In the genomic region with DNA sequence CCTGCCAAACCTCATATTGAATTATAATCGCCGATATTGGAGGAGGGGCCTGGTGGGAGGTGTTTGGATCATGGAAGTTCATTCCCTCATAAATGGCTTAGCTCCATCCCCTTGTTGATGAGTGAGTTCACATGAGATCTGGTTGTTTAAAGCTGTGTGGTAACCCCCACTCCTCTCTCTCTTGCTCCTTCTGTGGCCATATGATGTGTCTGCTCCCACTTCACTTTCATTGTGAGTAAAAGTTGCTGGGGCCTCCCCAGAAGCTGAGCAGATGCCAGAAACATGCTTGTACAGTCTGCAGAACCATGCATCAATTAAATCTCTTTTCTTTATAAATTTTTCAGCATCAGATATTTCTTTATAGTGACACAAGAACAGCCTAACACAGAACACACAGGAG, we compare ENCODE assay signal across 18 cellular contexts.
A peak's percentile ranks its signal among the peaks of the same experiment; 100 is the strongest.
DNase-seq lines count a peak whose midpoint lies in the region; ATAC-seq and TF ChIP-seq lines count a peak whose summit lies in the region.
"Had no signal": no experiment of that assay in that cellular context is flagged by ENCODE, and none has a peak within 500 bp of the region (broad histone marks: within the 10 kb centered on the region; RNA-seq: fewer than 3 reads in every experiment).

No MANE protein-coding gene starts in this region.

- no peak for DNase-seq in PC-9
- DNase-seq in NCI-H146 treated with DMSO at 0.1 percent for 48 hours (lab: John Stamatoyannopoulos, UW; ENCODE audit: unreplicated experiment), result no peak
- DNase-seq in occipital lobe (lab: John Stamatoyannopoulos, UW), result no peak
- no peak for DNase-seq in brain microvascular endothelial cell
- no peak for DNase-seq in stimulated activated CD4-positive, alpha-beta T cell treated with anti-CD3 and anti-CD28 coated beads, Interleukin-2, amount 100 ng/mL, for 24 hours
- DNase-seq: CD4-positive, alpha-beta memory T cell; effector memory CD8-positive, alpha-beta T cell; glutamatergic neuron; HFFc6; immature natural killer cell; NCI-H187 treated with DMSO at 0.1 percent for 48 hours; pancreas; SJCRH30; stimulated activated CD4-positive, alpha-beta T cell treated with anti-CD3 and anti-CD28 coated beads, Interleukin-4, amount 100 ng/mL, for 1 hour had no signal

- H4K20me1 ChIP-seq in PC-9 (ENCODE audit: insufficient read depth), result no peaks in the 10 kb centered on the region

- intact Hi-C loops in PC-9 (cut with micrococcal nuclease; ENCODE audit: unreplicated experiment), result no loop called here

- H3K9me2 ChIP-seq in PC-9 (ENCODE audit: insufficient read depth), result no peaks in the 10 kb centered on the region

- TF ChIP-seq CTCF in PC-9 (conservative IDR thresholded peaks at IDR 0.05) (no peak), brain microvascular endothelial cell (IDR thresholded peaks at IDR 0.05; ENCODE audit: low read depth, low read length, missing control alignments) (no peak)

- H3F3A ChIP-seq in PC-9 (ENCODE audit: insufficient read depth, low read depth), result no peaks in the 10 kb centered on the region

- H3K9me3 ChIP-seq in PC-9 (ENCODE audit: insufficient read depth, low read depth), result no peaks in the 10 kb centered on the region; the same call in 1 of the 2 replicates
- H3K9me3 ChIP-seq: pancreas, SJCRH30 had no signal

- H3K27ac ChIP-seq in PC-9 (no peak overlapping the region), brain microvascular endothelial cell (no peak overlapping the region)
- H3K27ac ChIP-seq: pancreas, SJCRH30 had no signal

- in situ Hi-C loops in brain microvascular endothelial cell (cut with HindIII; ENCODE audit: low pct_ligation_motif_present, low sequenced_read_pairs), result no loop called here

- ATAC-seq in GM18517 (IDR thresholded peaks at IDR 0.05; ENCODE audit: unreplicated experiment) (peak; percentile 50), GM21529 (IDR thresholded peaks at IDR 0.05; ENCODE audit: unreplicated experiment) (peak; percentile 56), HG03139 (IDR thresholded peaks at IDR 0.05; ENCODE audit: unreplicated experiment) (peak; percentile 58)
- ATAC-seq: effector memory CD8-positive, alpha-beta T cell; pancreas had no signal

- BruUV-seq in PC-9 (replicated peaks; lab: Mats Ljungman, UMichigan), result no TSS peak

- CTCF ChIA-PET in PC-9 (lab: Charles Lee), result no interaction called here

- no peak overlapping the region for H3K4me2 ChIP-seq in PC-9

- no peak overlapping the region for H3K4me3 ChIP-seq in PC-9
- no peak overlapping the region for H3K4me3 ChIP-seq in brain microvascular endothelial cell (ENCODE audit: low read depth, low read length)
- H3K4me3 ChIP-seq: lung, pancreas, SJCRH30 had no signal

- H3K4me1 ChIP-seq in PC-9 (replicated peaks; ENCODE audit: insufficient read depth), result peaks cover 9% of the 10 kb centered on the region; the same call in 1 of the 2 replicates
- H3K4me1 ChIP-seq: pancreas, SJCRH30 had no signal

- H3K36me3 ChIP-seq in PC-9 (ENCODE audit: low read depth), result no peaks in the 10 kb centered on the region
- no peaks in the 10 kb centered on the region for H3K36me3 ChIP-seq in brain microvascular endothelial cell (replicated peaks)
- H3K36me3 ChIP-seq: pancreas, SJCRH30 had no signal

- no peaks in the 10 kb centered on the region for H3K79me2 ChIP-seq in PC-9 (ENCODE audit: low read depth)

- H3K27me3 ChIP-seq in PC-9 (ENCODE audit: insufficient read depth, low read depth), result no peaks in the 10 kb centered on the region
- H3K27me3 ChIP-seq in brain microvascular endothelial cell (replicated peaks), result no peaks in the 10 kb centered on the region
- H3K27me3 ChIP-seq: pancreas, SJCRH30 had no signal

- POLR2A ChIA-PET in PC-9 (lab: Charles Lee; ENCODE audit: unreplicated experiment), result no interaction called here

- H2AFZ ChIP-seq in PC-9, result 0 out of 2 replicates have a peak overlapping the region, but pooled peaks have one; percentile 11
